Comparison of ENCODE assay signal across 18 cellular contexts in the genomic region with DNA sequence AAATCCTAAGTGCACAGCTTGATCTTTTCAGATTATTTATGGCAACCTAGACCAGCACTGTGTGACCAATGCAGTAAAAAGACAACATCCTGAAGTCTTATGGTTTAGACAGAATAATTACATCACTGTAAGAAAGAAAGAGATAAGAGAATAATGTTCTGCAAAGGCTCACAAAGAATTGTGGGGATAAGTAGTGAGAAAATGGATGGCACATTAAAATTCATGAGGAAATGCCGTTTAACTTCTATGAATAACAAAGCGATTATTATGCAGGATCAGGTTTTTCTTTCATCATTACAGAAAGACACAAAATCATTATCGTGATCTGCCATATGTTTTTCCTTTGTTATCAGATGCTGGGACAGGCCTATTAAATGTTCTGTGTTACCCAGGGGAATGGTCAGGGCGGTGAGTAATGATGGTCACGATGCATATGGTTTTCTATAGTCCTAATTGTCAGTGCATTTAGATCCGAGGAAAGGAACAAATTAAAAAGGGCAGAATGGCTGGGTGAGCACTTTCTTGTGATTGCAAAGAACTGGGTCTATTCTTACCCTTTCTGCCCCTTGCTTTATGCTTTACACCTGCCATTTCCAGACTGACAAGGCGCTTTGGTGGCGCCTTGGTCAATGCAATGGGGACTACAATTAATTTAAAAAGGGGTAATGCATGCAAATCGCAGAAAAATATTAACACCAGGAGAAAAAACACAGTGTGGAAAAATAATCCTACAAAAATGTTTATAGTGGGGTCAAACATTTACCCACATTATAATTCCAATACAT. TPM values are rescaled to one million over a fixed set of nuclear protein-coding genes. Genes with fewer than 3 reads are reported as not detected.
DNase-seq lines count a peak whose midpoint lies in the region; TF ChIP-seq lines count a peak whose summit lies in the region.
"Had no signal": no experiment of that assay in that cellular context is flagged by ENCODE, and none has a peak within 500 bp of the region (broad histone marks: within the 10 kb centered on the region; RNA-seq: fewer than 3 reads in every experiment).

No MANE protein-coding gene starts in this region.

- no peak overlapping the region for H2AFZ ChIP-seq in osteoblast (ENCODE audit: low read length)

- H4K20me1 ChIP-seq in osteoblast (ENCODE audit: insufficient read depth, low read length) = no peaks in the 10 kb centered on the region

- H3K4me1 ChIP-seq in osteoblast (ENCODE audit: insufficient read depth, low read length) = no peaks in the 10 kb centered on the region
- 0 out of 2 replicates have a peak, but pooled peaks cover 3% of the 10 kb centered on the region for H3K4me1 ChIP-seq in SJCRH30
- H3K4me1 ChIP-seq: uterus had no signal

- no peaks in the 10 kb centered on the region for H3K9me3 ChIP-seq in osteoblast (ENCODE audit: low read depth, low read length)
- no peaks in the 10 kb centered on the region for H3K9me3 ChIP-seq in SJCRH30 (replicated peaks)
- H3K9me3 ChIP-seq: uterus had no signal

- H3K79me2 ChIP-seq in osteoblast (ENCODE audit: insufficient read depth, low read length) = no peaks in the 10 kb centered on the region

- H3K9me3 Mint-ChIP-seq in brain = peaks cover 0 to 1% (median 0%) of the 10 kb centered on the region in 5 experiments
- H3K9me3 Mint-ChIP-seq: CD8-positive, alpha-beta memory T cell; naive thymus-derived CD4-positive, alpha-beta T cell had no signal

- peaks cover 34% of the 10 kb centered on the region for H3K4me1 Mint-ChIP-seq in brain
- H3K4me1 Mint-ChIP-seq: CD8-positive, alpha-beta memory T cell; naive thymus-derived CD4-positive, alpha-beta T cell had no signal

- H3K4me3 ChIP-seq in osteoblast (ENCODE audit: insufficient read depth, low read length) (no peak overlapping the region), SJCRH30 (no peak overlapping the region)
- H3K4me3 ChIP-seq: uterus had no signal

- no peaks in the 10 kb centered on the region for H3K36me3 Mint-ChIP-seq in brain
- H3K36me3 Mint-ChIP-seq: CD8-positive, alpha-beta memory T cell; naive thymus-derived CD4-positive, alpha-beta T cell had no signal

- no peaks in the 10 kb centered on the region for H3K36me3 ChIP-seq in osteoblast (ENCODE audit: insufficient read depth, low read length)
- H3K36me3 ChIP-seq in SJCRH30 = no peaks in the 10 kb centered on the region
- H3K36me3 ChIP-seq: uterus had no signal

- H3K27ac ChIP-seq in osteoblast (ENCODE audit: low read depth, low read length) (no peak overlapping the region), SJCRH30 (no peak overlapping the region), caudate nucleus (ENCODE audit: low read depth, low read length) (no peak overlapping the region)
- H3K27ac ChIP-seq: uterus had no signal

- TF ChIP-seq CTCF in brain (conservative IDR thresholded peaks at IDR 0.05) (no peak), osteoblast (IDR thresholded peaks at IDR 0.05; ENCODE audit: extremely low read depth, low read depth, low read length) (no peak)

- DNase-seq in NCI-H2227 (lab: John Stamatoyannopoulos, UW; ENCODE audit: unreplicated experiment) = peak; percentile 13
- no peak for DNase-seq in NCI-H2227 treated with DMSO at 0.1 percent for 48 hours (lab: John Stamatoyannopoulos, UW)
- DNase-seq in NCI-H2171 (lab: John Stamatoyannopoulos, UW) = peak; percentile 45
- peak; percentile 10 for DNase-seq in osteoblast (ENCODE audit: insufficient read length, low spot score, missing footprints)
- no peak for DNase-seq in activated naive CD4-positive, alpha-beta T cell treated with anti-CD3 and anti-CD28 coated beads, Interleukin-2, amount 50 U/mL, for 16 hours
- DNase-seq in SJCRH30 = no peak
- no peak for DNase-seq in caudate nucleus (lab: John Stamatoyannopoulos, UW)
- DNase-seq: activated CD4-positive, alpha-beta T cell treated with anti-CD3 and anti-CD28 coated beads for 4 hours; activated CD8-positive, alpha-beta memory T cell treated with anti-CD3 and anti-CD28 coated beads, Interleukin-2, amount 50 U/mL, for 4 hours; activated naive CD4-positive, alpha-beta T cell treated with Interleukin-2 at 50 U/mL for 16 hours; CD8-positive, alpha-beta memory T cell; effector CD8-positive, alpha-beta T cell; naive thymus-derived CD4-positive, alpha-beta T cell; NCI-H1092 treated with DMSO at 0.1 percent for 48 hours; RPMI8226; stimulated activated CD4-positive, alpha-beta T cell treated with anti-CD3 and anti-CD28 coated beads, Interleukin-15, amount 100 ng/mL, for 24 hours; uterus had no signal

- peak overlapping the region; percentile 5 to 76 (median 54) for H3K4me3 Mint-ChIP-seq in brain
- H3K4me3 Mint-ChIP-seq: CD8-positive, alpha-beta memory T cell; naive thymus-derived CD4-positive, alpha-beta T cell had no signal

- H3K27ac Mint-ChIP-seq in brain = peak overlapping the region; percentile 46 to 97 (median 90)
- H3K27ac Mint-ChIP-seq: naive thymus-derived CD4-positive, alpha-beta T cell had no signal

- H3K4me2 ChIP-seq in osteoblast (ENCODE audit: insufficient read depth, low read length) = no peak overlapping the region

- no peaks in the 10 kb centered on the region for H3K27me3 Mint-ChIP-seq in brain

- H3K27me3 ChIP-seq in osteoblast (ENCODE audit: insufficient read depth, low read length) (peaks cover 3% of the 10 kb centered on the region), SJCRH30 (no peaks in the 10 kb centered on the region)
- H3K27me3 ChIP-seq: uterus had no signal

RNA-seq across cellular contexts. Expression of a gene that starts 18.1 kb away (rescaled TPM):
- polyA plus RNA-seq in brain (ENCODE audit: insufficient read depth, low read depth, low replicate concordance) = 51.8 TPM
- total RNA-seq in osteoblast = 74.6 and 76.4 TPM in 2 replicates
- 45.6 and 47.2 TPM in 2 replicates for total RNA-seq in SJCRH30 (2014; rRNA removed; shearing (Covaris generic))

Comparison
In these comparisons a context has a peak if more than half of its experiments do, and no peak if none do; other contexts are left out.
1. DNase-seq: peak in NCI-H2227 (single experiment), NCI-H2171 (single experiment) and osteoblast (single experiment); none in NCI-H2227 treated with DMSO at 0.1 percent for 48 hours (single experiment), activated naive CD4-positive, alpha-beta T cell treated with anti-CD3 and anti-CD28 coated beads, Interleukin-2, amount 50 U/mL, for 16 hours (single experiment), SJCRH30 (0 of 2) and caudate nucleus (0 of 61).